ENCODE assay signal across 9 cellular contexts in the genomic region with DNA sequence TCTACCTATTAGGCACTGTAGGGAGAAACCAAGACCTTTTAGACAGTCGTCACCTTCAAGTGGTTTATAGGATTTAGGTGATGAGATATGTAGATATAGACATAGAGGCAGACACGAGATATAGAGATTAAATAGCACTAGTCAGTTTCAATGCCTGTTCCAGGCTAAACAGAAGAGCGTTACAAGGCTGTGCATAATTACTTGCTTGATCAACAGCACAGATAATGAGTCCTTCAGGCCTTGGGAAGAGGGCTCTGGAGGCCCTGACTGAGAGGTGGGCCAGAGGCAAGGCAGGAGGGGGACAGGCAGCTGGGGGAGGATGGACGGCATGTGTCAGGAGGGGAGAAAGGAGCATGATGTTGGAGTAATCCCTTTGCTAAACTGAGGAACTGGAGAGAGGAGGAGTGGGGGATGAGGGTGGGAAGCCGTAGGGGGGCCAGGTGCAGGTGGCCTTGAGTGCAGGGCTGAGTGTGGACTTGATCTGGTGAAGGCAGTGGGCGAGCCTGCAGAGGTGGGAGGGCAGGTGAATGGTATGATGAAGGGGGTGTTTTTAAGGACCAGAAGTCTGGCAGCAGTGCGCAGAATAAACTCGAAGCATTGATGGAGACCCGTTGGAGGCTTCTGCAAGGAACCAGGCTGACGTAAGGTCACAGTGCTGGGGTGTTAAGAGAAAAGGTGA. TPM values are rescaled to one million over a fixed set of nuclear protein-coding genes. Genes with fewer than 3 reads are reported as not detected.
DNase-seq lines count a peak whose midpoint lies in the region; ATAC-seq and TF ChIP-seq lines count a peak whose summit lies in the region.
"Had no signal": no experiment of that assay in that cellular context is flagged by ENCODE, and none has a peak within 500 bp of the region (broad histone marks: within the 10 kb centered on the region; RNA-seq: fewer than 3 reads in every experiment).

No MANE protein-coding gene starts in this region.

- TF ChIP-seq CTCF in foreskin keratinocyte (conservative IDR thresholded peaks at IDR 0.05) = no peak

- H3K4me3 ChIP-seq in HUES48 (ENCODE audit: low read depth, low read length) = peak overlapping the region; percentile 55
- peak overlapping the region; percentile 45 for H3K4me3 ChIP-seq in SJSA1
- H3K4me3 ChIP-seq in skeletal muscle satellite cell (ENCODE audit: low read length) = peak overlapping the region; percentile 75

- H3K27me3 ChIP-seq in HUES48 (ENCODE audit: control insufficient read depth, insufficient read depth, low read length) = peaks cover 10% of the 10 kb centered on the region
- no peaks in the 10 kb centered on the region for H3K27me3 ChIP-seq in SJSA1 (replicated peaks)
- H3K27me3 ChIP-seq in foreskin keratinocyte = no peaks in the 10 kb centered on the region
- no peaks in the 10 kb centered on the region for H3K27me3 ChIP-seq in skeletal muscle satellite cell (ENCODE audit: control insufficient read depth, insufficient read depth, low read length)

- H3K36me3 ChIP-seq in HUES48 (ENCODE audit: control insufficient read depth, insufficient read depth, low read length) = no peaks in the 10 kb centered on the region
- no peaks in the 10 kb centered on the region for H3K36me3 ChIP-seq in SJSA1
- no peaks in the 10 kb centered on the region for H3K36me3 ChIP-seq in skeletal muscle satellite cell (ENCODE audit: insufficient read depth, low read length)
- H3K36me3 ChIP-seq: SJCRH30 had no signal

- H3K4me1 ChIP-seq in HUES48 (ENCODE audit: control insufficient read depth, insufficient read depth, low read length) (peaks cover 25% of the 10 kb centered on the region), SJSA1 (replicated peaks) (peaks cover 67% of the 10 kb centered on the region), foreskin keratinocyte (peaks cover 34% of the 10 kb centered on the region), skeletal muscle satellite cell (ENCODE audit: control insufficient read depth, insufficient read depth, low read length) (peaks cover 48% of the 10 kb centered on the region)

- H3K9me3 ChIP-seq in HUES48 (ENCODE audit: control insufficient read depth, insufficient read depth, low read length) (no peaks in the 10 kb centered on the region), SJSA1 (replicated peaks) (no peaks in the 10 kb centered on the region), skeletal muscle satellite cell (replicated peaks; ENCODE audit: low read length) (no peaks in the 10 kb centered on the region)
- H3K9me3 ChIP-seq: SJCRH30 had no signal

- ATAC-seq in foreskin keratinocyte = no peak
- no peak for ATAC-seq in HG03045 (IDR thresholded peaks at IDR 0.05; ENCODE audit: unreplicated experiment)

- DNase-seq in SJSA1 (ENCODE audit: low read depth in 1 of 2, low spot score in 2 of 2) (peak; percentile 70 to 89), foreskin keratinocyte (no peak), NCI-H1105 (lab: John Stamatoyannopoulos, UW) (no peak), NCI-H1105 treated with DMSO at 0.1 percent for 48 hours (lab: John Stamatoyannopoulos, UW) (no peak), superior temporal gyrus (ENCODE audit: extremely low spot score) (no peak)

- peak overlapping the region; percentile 85 for H3K4me2 ChIP-seq in skeletal muscle satellite cell (ENCODE audit: low read length)

- H3K27ac ChIP-seq in HUES48 (ENCODE audit: low read depth, low read length) (no peak overlapping the region), SJSA1 (peak overlapping the region; percentile 86), foreskin keratinocyte (peak overlapping the region; percentile 68)
- H3K27ac ChIP-seq: SJCRH30 had no signal

- no peak overlapping the region for H3K9ac ChIP-seq in HUES48 (ENCODE audit: low read depth, low read length)
- peak overlapping the region; percentile 85 for H3K9ac ChIP-seq in skeletal muscle satellite cell (ENCODE audit: low read depth, low read length)

RNA-seq across cellular contexts. Expression of a gene that starts 43.9 kb away (rescaled TPM):
- total RNA-seq in SJSA1 (2014; rRNA removed; shearing (Covaris generic)) = 275 and 410 TPM in 2 replicates
- 6.3 and 6.5 TPM in 2 replicates for total RNA-seq in foreskin keratinocyte
- 8.6 and 9.9 TPM in 2 replicates for polyA plus RNA-seq in foreskin keratinocyte
- 6.1 and 7.4 TPM in 2 replicates for total RNA-seq in skeletal muscle satellite cell (2012; rRNA removed)

RNA-seq across cellular contexts. Expression of a gene that starts 50.9 kb away (rescaled TPM):
- total RNA-seq in SJSA1 (2014; rRNA removed; shearing (Covaris generic)) = 420 and 508 TPM in 2 replicates
- 55.3 and 60.4 TPM in 2 replicates for total RNA-seq in foreskin keratinocyte
- 31.9 and 32.1 TPM in 2 replicates for polyA plus RNA-seq in foreskin keratinocyte
- 38.8 and 41.3 TPM in 2 replicates for total RNA-seq in skeletal muscle satellite cell (2012; rRNA removed)

Comparison
In these comparisons a context has a peak if more than half of its experiments do, and no peak if none do; other contexts are left out.
1. DNase-seq: peak in SJSA1 (2 of 2); none in foreskin keratinocyte (0 of 2), NCI-H1105 (single experiment), NCI-H1105 treated with DMSO at 0.1 percent for 48 hours (single experiment) and superior temporal gyrus (single experiment).
2. RNA of a gene that starts 43.9 kb away (total RNA-seq): 275 to 410 TPM in SJSA1; 6.3 to 6.5 TPM in foreskin keratinocyte; every median in the first group is over 10 times any median in the second.
3. Peak in every context shown above with its lines, with median percentiles within 50 percentile points of each other: H3K4me3 ChIP-seq.